Comparison of ENCODE assay signal across 1 cellular context in the genomic region with DNA sequence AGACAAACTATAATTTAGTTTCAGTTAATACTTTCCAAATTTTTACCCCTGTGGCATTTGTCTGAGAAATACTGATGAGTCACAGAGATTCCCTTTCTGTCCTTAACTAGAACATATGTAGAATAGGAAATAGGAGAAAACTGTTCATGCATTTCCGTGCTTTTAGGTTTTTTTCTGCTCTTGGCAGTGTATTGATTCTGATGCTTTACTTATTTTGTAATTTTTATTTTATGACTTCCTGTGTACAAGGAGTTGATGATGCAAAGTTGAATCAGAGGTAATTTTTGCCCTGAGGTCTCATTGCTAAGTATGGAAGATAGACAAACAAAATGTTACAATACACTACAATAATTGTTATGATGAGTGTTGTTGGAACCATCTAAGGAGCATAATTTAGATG.
TF ChIP-seq lines count a peak whose summit lies in the region.

No MANE protein-coding gene starts in this region.

TF ChIP-seq in GM23338, 12 proteins besides CTCF, POLR2A, EP300 and RAD21:
- TF ChIP-seq, protein P1, sequence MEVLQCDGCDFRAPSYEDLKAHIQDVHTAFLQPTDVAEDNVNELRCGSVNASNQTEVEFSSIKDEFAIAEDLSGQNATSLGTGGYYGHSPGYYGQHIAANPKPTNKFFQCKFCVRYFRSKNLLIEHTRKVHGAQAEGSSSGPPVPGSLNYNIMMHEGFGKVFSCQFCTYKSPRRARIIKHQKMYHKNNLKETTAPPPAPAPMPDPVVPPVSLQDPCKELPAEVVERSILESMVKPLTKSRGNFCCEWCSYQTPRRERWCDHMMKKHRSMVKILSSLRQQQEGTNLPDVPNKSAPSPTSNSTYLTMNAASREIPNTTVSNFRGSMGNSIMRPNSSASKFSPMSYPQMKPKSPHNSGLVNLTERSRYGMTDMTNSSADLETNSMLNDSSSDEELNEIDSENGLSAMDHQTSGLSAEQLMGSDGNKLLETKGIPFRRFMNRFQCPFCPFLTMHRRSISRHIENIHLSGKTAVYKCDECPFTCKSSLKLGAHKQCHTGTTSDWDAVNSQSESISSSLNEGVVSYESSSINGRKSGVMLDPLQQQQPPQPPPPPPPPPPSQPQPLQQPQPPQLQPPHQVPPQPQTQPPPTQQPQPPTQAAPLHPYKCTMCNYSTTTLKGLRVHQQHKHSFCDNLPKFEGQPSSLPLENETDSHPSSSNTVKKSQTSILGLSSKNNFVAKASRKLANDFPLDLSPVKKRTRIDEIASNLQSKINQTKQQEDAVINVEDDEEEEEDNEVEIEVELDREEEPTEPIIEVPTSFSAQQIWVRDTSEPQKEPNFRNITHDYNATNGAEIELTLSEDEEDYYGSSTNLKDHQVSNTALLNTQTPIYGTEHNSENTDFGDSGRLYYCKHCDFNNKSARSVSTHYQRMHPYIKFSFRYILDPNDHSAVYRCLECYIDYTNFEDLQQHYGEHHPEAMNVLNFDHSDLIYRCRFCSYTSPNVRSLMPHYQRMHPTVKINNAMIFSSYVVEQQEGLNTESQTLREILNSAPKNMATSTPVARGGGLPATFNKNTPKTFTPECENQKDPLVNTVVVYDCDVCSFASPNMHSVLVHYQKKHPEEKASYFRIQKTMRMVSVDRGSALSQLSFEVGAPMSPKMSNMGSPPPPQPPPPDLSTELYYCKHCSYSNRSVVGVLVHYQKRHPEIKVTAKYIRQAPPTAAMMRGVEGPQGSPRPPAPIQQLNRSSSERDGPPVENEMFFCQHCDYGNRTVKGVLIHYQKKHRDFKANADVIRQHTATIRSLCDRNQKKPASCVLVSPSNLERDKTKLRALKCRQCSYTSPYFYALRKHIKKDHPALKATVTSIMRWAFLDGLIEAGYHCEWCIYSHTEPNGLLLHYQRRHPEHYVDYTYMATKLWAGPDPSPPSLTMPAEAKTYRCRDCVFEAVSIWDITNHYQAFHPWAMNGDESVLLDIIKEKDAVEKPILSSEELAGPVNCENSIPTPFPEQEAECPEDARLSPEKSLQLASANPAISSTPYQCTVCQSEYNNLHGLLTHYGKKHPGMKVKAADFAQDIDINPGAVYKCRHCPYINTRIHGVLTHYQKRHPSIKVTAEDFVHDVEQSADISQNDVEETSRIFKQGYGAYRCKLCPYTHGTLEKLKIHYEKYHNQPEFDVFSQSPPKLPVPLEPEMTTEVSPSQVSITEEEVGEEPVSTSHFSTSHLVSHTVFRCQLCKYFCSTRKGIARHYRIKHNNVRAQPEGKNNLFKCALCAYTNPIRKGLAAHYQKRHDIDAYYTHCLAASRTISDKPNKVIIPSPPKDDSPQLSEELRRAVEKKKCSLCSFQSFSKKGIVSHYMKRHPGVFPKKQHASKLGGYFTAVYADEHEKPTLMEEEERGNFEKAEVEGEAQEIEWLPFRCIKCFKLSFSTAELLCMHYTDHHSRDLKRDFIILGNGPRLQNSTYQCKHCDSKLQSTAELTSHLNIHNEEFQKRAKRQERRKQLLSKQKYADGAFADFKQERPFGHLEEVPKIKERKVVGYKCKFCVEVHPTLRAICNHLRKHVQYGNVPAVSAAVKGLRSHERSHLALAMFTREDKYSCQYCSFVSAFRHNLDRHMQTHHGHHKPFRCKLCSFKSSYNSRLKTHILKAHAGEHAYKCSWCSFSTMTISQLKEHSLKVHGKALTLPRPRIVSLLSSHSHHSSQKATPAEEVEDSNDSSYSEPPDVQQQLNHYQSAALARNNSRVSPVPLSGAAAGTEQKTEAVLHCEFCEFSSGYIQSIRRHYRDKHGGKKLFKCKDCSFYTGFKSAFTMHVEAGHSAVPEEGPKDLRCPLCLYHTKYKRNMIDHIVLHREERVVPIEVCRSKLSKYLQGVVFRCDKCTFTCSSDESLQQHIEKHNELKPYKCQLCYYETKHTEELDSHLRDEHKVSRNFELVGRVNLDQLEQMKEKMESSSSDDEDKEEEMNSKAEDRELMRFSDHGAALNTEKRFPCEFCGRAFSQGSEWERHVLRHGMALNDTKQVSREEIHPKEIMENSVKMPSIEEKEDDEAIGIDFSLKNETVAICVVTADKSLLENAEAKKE (CRISPR knock-in tag; IDR thresholded peaks at IDR 0.05) = no peak
- TF ChIP-seq ZNF331 (CRISPR knock-in tag; IDR thresholded peaks at IDR 0.05; ENCODE audit: low read depth) = no peak
